Comparison of ENCODE assay signal across 1 cellular context in genomic region chr12:75954749-75955148, GRCh38.
TF ChIP-seq lines count a peak whose summit lies in the region.

No MANE protein-coding gene starts in this region.

TF ChIP-seq in A549, 52 proteins besides CTCF, POLR2A, EP300 and RAD21 (continued from another document):
- TF ChIP-seq REST (IDR thresholded peaks at IDR 0.05) (no peak), ZFP36 (IDR thresholded peaks at IDR 0.05; ENCODE audit: borderline replicate concordance, partially characterized antibody) (no peak), TP53 (CRISPR knock-in tag; IDR thresholded peaks at IDR 0.05) (no peak), ATOH8 (CRISPR knock-in tag; IDR thresholded peaks at IDR 0.05; ENCODE audit: low read depth) (no peak), CBX8 (IDR thresholded peaks at IDR 0.05) (no peak), MAX (IDR thresholded peaks at IDR 0.05) (no peak), CHD4 (IDR thresholded peaks at IDR 0.05; ENCODE audit: borderline replicate concordance) (no peak)
